ENCODE assay signal across 2 cellular contexts in genomic region chr3:57326498-57326897, GRCh38. TPM values are rescaled to one million over a fixed set of nuclear protein-coding genes. Genes with fewer than 3 reads are reported as not detected.
"Had no signal": no experiment of that assay in that cellular context is flagged by ENCODE, and none has a peak within 500 bp of the region (broad histone marks: within the 10 kb centered on the region; RNA-seq: fewer than 3 reads in every experiment).

No MANE protein-coding gene starts in this region.

RNA-seq across cellular contexts. Expression of gene ASB14, which starts 34.0 kb away (rescaled TPM):
- total RNA-seq: G401, GM12878 had no signal
